In the genomic region with DNA sequence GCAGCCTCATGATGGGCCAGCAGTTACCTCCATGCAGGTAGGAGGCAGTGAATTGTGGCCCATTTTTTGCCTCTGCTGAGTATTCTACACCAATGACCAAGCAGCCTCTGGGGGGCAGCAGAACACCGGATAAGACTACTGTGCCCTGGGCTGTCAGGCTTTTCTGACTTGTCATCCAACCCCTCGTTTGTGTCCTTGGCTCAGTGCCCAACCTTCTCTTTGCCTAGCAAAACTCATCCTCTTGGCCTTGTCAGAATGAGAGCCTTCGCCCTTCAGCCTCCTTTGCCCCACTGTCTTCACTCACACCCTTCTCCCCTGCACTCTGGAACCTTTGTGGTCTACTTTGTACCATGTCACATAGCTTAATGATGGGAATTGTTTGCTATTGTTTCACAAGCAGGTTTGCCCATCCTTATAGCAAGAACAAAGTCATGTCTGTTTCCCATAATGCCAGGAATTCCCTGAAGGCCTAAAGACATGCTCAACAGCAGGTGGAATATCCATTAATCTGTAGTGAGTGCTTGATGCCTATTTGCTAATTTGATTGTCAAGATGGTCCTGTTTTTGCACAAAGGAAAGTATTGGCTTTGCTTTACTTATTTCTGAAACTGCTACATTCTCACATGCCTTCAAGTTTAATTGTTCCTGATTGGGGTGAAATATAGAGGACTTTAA, we compare ENCODE assay signal across 8 cellular contexts.
A peak's percentile ranks its signal among the peaks of the same experiment; 100 is the strongest.
DNase-seq lines count a peak whose midpoint lies in the region; ATAC-seq and TF ChIP-seq lines count a peak whose summit lies in the region.

No MANE protein-coding gene starts in this region.

- intact Hi-C loops in left colon (cut with DNase I, micrococcal nuclease), result loop anchor here in 1 of 2 donors (2.0 kb wide), 1 partner anchor 550 kb away; the partner anchor contains the start of gene KCNH1

- TF ChIP-seq CTCF in AG09309 (IDR thresholded peaks at IDR 0.05; ENCODE audit: control insufficient read depth, insufficient read depth, low read depth, low read length, missing control alignments), result peak; percentile 77

- no peaks in the 10 kb centered on the region for H3K36me3 Mint-ChIP-seq in central memory CD8-positive, alpha-beta T cell (ENCODE audit: insufficient read depth)

- H3K27me3 Mint-ChIP-seq in central memory CD8-positive, alpha-beta T cell, result no peaks in the 10 kb centered on the region

- peak overlapping the region; percentile 9 for H3K27ac Mint-ChIP-seq in central memory CD8-positive, alpha-beta T cell (ENCODE audit: low read depth)

- peaks cover 13% of the 10 kb centered on the region for H3K4me1 Mint-ChIP-seq in central memory CD8-positive, alpha-beta T cell

- DNase-seq in AG09309 (ENCODE audit: low read depth) (peak; percentile 32), NCI-H446 (lab: John Stamatoyannopoulos, UW) (peak; percentile 87 to 95), left colon (peak; percentile 58 to 88)
- peak; percentile 62 for DNase-seq in activated CD4-positive, CD25-positive, alpha-beta regulatory T cell treated with anti-CD3 and anti-CD28 coated beads, Interleukin-2, amount 50 U/mL, for 72 hours
- peak; percentile 28 to 31 for DNase-seq in central memory CD8-positive, alpha-beta T cell (ENCODE audit: low spot score in 2 of 2)
- peak; percentile 48 to 61 for DNase-seq in stimulated activated CD4-positive, alpha-beta T cell treated with anti-CD3 and anti-CD28 coated beads, Interleukin-4, amount 100 ng/mL, for 4 hours

- H3K9me3 Mint-ChIP-seq in central memory CD8-positive, alpha-beta T cell, result no peaks in the 10 kb centered on the region

- H3K4me3 ChIP-seq in AG09309 (ENCODE audit: control insufficient read depth, low read depth, low read length), result no peak overlapping the region

- no peak overlapping the region for H3K4me3 Mint-ChIP-seq in central memory CD8-positive, alpha-beta T cell

- ATAC-seq in GM19025 (IDR thresholded peaks at IDR 0.05; ENCODE audit: low read depth, unreplicated experiment) (peak; percentile 78), HG03432 (IDR thresholded peaks at IDR 0.05; ENCODE audit: unreplicated experiment) (peak; percentile 85), left colon (peak; percentile 90)
- ATAC-seq in central memory CD8-positive, alpha-beta T cell (replicated peaks; ENCODE audit: extremely low read depth, poor library complexity, severe bottlenecking), result peak; percentile 49

Comparison
In these comparisons a context has a peak if more than half of its experiments do, and no peak if none do; other contexts are left out.
1. DNase-seq: peak in every context shown above with its lines; median percentile 91 in NCI-H446; 73 in left colon; 62 in activated CD4-positive, CD25-positive, alpha-beta regulatory T cell treated with anti-CD3 and anti-CD28 coated beads, Interleukin-2, amount 50 U/mL, for 72 hours; 54 in stimulated activated CD4-positive, alpha-beta T cell treated with anti-CD3 and anti-CD28 coated beads, Interleukin-4, amount 100 ng/mL, for 4 hours; 32 in AG09309; 30 in central memory CD8-positive, alpha-beta T cell.